In genomic region chr3:160398820-160399346, GRCh38 we compare ENCODE assay signal across 8 cellular contexts. TPM values are rescaled to one million over a fixed set of nuclear protein-coding genes. Genes with fewer than 3 reads are reported as not detected.
DNase-seq lines count a peak whose midpoint lies in the region; ATAC-seq and TF ChIP-seq lines count a peak whose summit lies in the region.

TSS of gene IFT80 (minus strand) at chr3:160399225. CDS start at chr3:160384600, 14,625 bp downstream.

- peak within 1 kb of the TSS; percentile 67 for H3K27ac ChIP-seq in PC-9

- no peaks in the 10 kb centered on the region for H3K9me3 Mint-ChIP-seq in activated T-cell treated with anti-CD3 and anti-CD28 coated beads, Interleukin-2, amount 50 U/mL, for 24 hours

- peak; percentile 94 for ATAC-seq in GM21717 (IDR thresholded peaks at IDR 0.05; ENCODE audit: unreplicated experiment)

- peak within 1 kb of the TSS; percentile 97 for H3K4me3 Mint-ChIP-seq in activated T-cell treated with anti-CD3 and anti-CD28 coated beads, Interleukin-2, amount 50 U/mL, for 24 hours

- peaks cover 27% of the 10 kb centered on the region for H3K4me1 ChIP-seq in PC-9 (replicated peaks; ENCODE audit: insufficient read depth)

- H3K36me3 Mint-ChIP-seq in activated T-cell treated with anti-CD3 and anti-CD28 coated beads, Interleukin-2, amount 50 U/mL, for 24 hours (ENCODE audit: low read depth) = peaks cover 55% of the 10 kb centered on the region

- in situ Hi-C loops in KBM-7 (cut with MboI; ENCODE audit: low pct_unique_long_range_greater_than_20kb, low sequenced_read_pairs) = no loop called here

- H3K79me2 ChIP-seq in PC-9 (ENCODE audit: low read depth) = peaks cover 71% of the 10 kb centered on the region

- H3K27me3 Mint-ChIP-seq in activated T-cell treated with anti-CD3 and anti-CD28 coated beads, Interleukin-2, amount 50 U/mL, for 24 hours = peaks cover 11% of the 10 kb centered on the region

- peaks cover 5% of the 10 kb centered on the region; the same call in 1 of the 2 replicates for H3F3A ChIP-seq in PC-9 (ENCODE audit: insufficient read depth, low read depth)

- H3K9me2 ChIP-seq in PC-9 (ENCODE audit: insufficient read depth) = no peaks in the 10 kb centered on the region

- H3K9me3 ChIP-seq in PC-9 (ENCODE audit: insufficient read depth, low read depth) = no peaks in the 10 kb centered on the region

- H2AFZ ChIP-seq in PC-9 = peak within 1 kb of the TSS; percentile 93

- TF ChIP-seq CTCF in PC-9 (conservative IDR thresholded peaks at IDR 0.05) (no peak), epithelial cell of proximal tubule (conservative IDR thresholded peaks at IDR 0.05; ENCODE audit: low read depth, low read length) (no peak)

- CTCF ChIA-PET in PC-9 (lab: Charles Lee) = no interaction called here

- peak within 1 kb of the TSS; percentile 99 for H3K27ac Mint-ChIP-seq in activated T-cell treated with anti-CD3 and anti-CD28 coated beads, Interleukin-2, amount 50 U/mL, for 24 hours

- H4K20me1 ChIP-seq in PC-9 (ENCODE audit: insufficient read depth) = peaks cover 11% of the 10 kb centered on the region

- peak within 1 kb of the TSS; percentile 90 for H3K4me3 ChIP-seq in PC-9
- H3K4me3 ChIP-seq in epithelial cell of proximal tubule (ENCODE audit: low read depth, low read length) = peak within 1 kb of the TSS; percentile 82

- POLR2A ChIA-PET in PC-9 (lab: Charles Lee; ENCODE audit: unreplicated experiment) = interaction anchor here (0.6 kb wide), 1 partner anchor 49 kb away, joined by 3 read pairs; no protein-coding TSS in a partner anchor

- intact Hi-C loops in PC-9 (cut with micrococcal nuclease; ENCODE audit: unreplicated experiment) = loop anchor here (1.0 to 5.0 kb wide), 3 partner anchors 278 to 982 kb away; partner anchors contain the start of gene ARL14

- H3K27me3 ChIP-seq in PC-9 (ENCODE audit: insufficient read depth, low read depth) = no peaks in the 10 kb centered on the region

- peaks cover 44% of the 10 kb centered on the region for H3K4me1 Mint-ChIP-seq in activated T-cell treated with anti-CD3 and anti-CD28 coated beads, Interleukin-2, amount 50 U/mL, for 24 hours (ENCODE audit: low read depth)

- peak; percentile 99 for DNase-seq in DMS 273 (lab: John Stamatoyannopoulos, UW; ENCODE audit: unreplicated experiment)
- peak; percentile 96 for DNase-seq in KBM-7
- DNase-seq in PC-9 = peak; percentile 91 to 98
- peak; percentile 96 for DNase-seq in activated T-cell treated with anti-CD3 and anti-CD28 coated beads, Interleukin-2, amount 50 U/mL, for 24 hours
- DNase-seq in epithelial cell of proximal tubule (ENCODE audit: low read depth) = peak; percentile 78
- DNase-seq in mucosa of gallbladder (ENCODE audit: low spot score) = peak; percentile 98
- peak; percentile 93 to 95 for DNase-seq in stimulated activated CD8-positive, alpha-beta memory T cell treated with anti-CD3 and anti-CD28 coated beads, Interleukin-4, amount 100 ng/mL, for 4 hours (ENCODE audit: low read depth in 2 of 2, low spot score in 1 of 2)

- H3K36me3 ChIP-seq in PC-9 (ENCODE audit: low read depth) = 0 out of 2 replicates have a peak, but pooled peaks cover 3% of the 10 kb centered on the region

- H3K4me2 ChIP-seq in PC-9 = peak within 1 kb of the TSS; percentile 86

- TSS peak; percentile 75 for BruUV-seq in PC-9 (replicated peaks; lab: Mats Ljungman, UMichigan)

RNA-seq across cellular contexts. Expression of gene IFT80, which starts in this region (rescaled TPM):
- total RNA-seq in PC-9 (2021) (47.9 and 59.4 TPM in 2 replicates), epithelial cell of proximal tubule (16.2 and 25.7 TPM in 2 replicates), mucosa of gallbladder (25.8 TPM)

Comparison
In these comparisons a context has a peak if more than half of its experiments do, and no peak if none do; other contexts are left out.
1. Peak in every context shown above with its lines: DNase-seq, ATAC-seq, H3K4me3 ChIP-seq and H3K27ac ChIP-seq.